Comparison of ENCODE assay signal across 9 cellular contexts in the genomic region with DNA sequence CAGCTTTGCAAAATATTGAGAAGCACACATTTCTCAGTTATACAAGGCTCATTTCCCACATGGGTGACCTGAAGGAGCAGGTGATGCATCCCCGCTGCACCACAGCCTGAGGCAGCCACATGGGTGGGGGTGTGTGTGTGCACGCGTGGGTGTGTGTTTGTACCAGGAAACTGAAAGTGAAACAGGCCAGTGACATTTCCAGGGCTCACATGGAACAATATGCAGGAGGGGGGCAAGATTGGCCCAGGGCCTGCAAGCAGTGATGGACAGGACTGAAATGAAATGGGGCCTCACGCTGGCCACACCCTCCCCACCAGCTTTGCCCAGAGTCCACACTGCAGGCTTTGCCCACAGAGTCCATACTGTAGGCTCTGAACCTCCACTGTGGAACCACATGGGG.
A peak's percentile ranks its signal among the peaks of the same experiment; 100 is the strongest.
DNase-seq lines count a peak whose midpoint lies in the region; ATAC-seq and TF ChIP-seq lines count a peak whose summit lies in the region.
"Had no signal": no experiment of that assay in that cellular context is flagged by ENCODE, and none has a peak within 500 bp of the region (broad histone marks: within the 10 kb centered on the region; RNA-seq: fewer than 3 reads in every experiment).

No MANE protein-coding gene starts in this region.

- peaks cover 7% of the 10 kb centered on the region for H3K36me3 Mint-ChIP-seq in Caco-2 (ENCODE audit: insufficient read depth, unreplicated experiment)

- H3K4me1 ChIP-seq in Caco-2: peaks cover 31% of the 10 kb centered on the region
- H3K4me1 ChIP-seq in effector memory CD4-positive, alpha-beta T cell (ENCODE audit: control insufficient read depth, insufficient read depth, low read length, poor library complexity, severe bottlenecking): peaks cover 19% of the 10 kb centered on the region
- H3K4me1 ChIP-seq in transverse colon: peaks cover 8 to 15% (median 13%) of the 10 kb centered on the region in 4 donors

- no peaks in the 10 kb centered on the region for H3K9me3 ChIP-seq in Caco-2
- H3K9me3 ChIP-seq in effector memory CD4-positive, alpha-beta T cell (ENCODE audit: control insufficient read depth, low read length): no peaks in the 10 kb centered on the region
- H3K9me3 ChIP-seq in transverse colon: no peaks in the 10 kb centered on the region
- no peaks in the 10 kb centered on the region for H3K9me3 ChIP-seq in WERI-Rb-1 (ENCODE audit: severe bottlenecking)

- no peaks in the 10 kb centered on the region for H3K9me3 Mint-ChIP-seq in Caco-2 (ENCODE audit: unreplicated experiment)

- H3K4me3 ChIP-seq in Caco-2 (ENCODE audit: low read depth, low read length) (no peak overlapping the region), transverse colon (no peak overlapping the region), WERI-Rb-1 (ENCODE audit: low read depth, low read length) (no peak overlapping the region)
- peak overlapping the region; percentile 42 for H3K4me3 ChIP-seq in effector memory CD4-positive, alpha-beta T cell (ENCODE audit: insufficient read depth, low read depth, low read length, poor library complexity, severe bottlenecking)

- 45% methylated on average over 4 of the region's 4 CpGs; no CpG with 5 or more reads in 1 of the 2 donors for WGBS in transverse colon (ENCODE audit: low coverage in 1 of 2), 2 donors

- TF ChIP-seq CTCF in Caco-2 (IDR thresholded peaks at IDR 0.05; ENCODE audit: insufficient read depth in 1 of 2, low read depth in 1 of 2, low read length in 1 of 2, severe bottlenecking in 1 of 2, unreplicated experiment in 1 of 2) (no peak), transverse colon (IDR thresholded peaks at IDR 0.05) (no peak), WERI-Rb-1 (IDR thresholded peaks at IDR 0.05; ENCODE audit: low read depth, low read length) (no peak)

- in situ Hi-C loops in transverse colon (cut with MboI; ENCODE audit: low pct_ligation_motif_present in 1 of 4, low pct_unique_long_range_greater_than_20kb in 1 of 4, low sequenced_read_pairs in 3 of 4): loop anchor here in 1 of 4 donors (25.0 kb wide), 1 partner anchor 140 kb away; no protein-coding TSS in a partner anchor

- H3K36me3 ChIP-seq in Caco-2 (ENCODE audit: control insufficient read depth, insufficient read depth, low read length) (no peaks in the 10 kb centered on the region), transverse colon (no peaks in the 10 kb centered on the region), WERI-Rb-1 (no peaks in the 10 kb centered on the region)
- H3K36me3 ChIP-seq in effector memory CD4-positive, alpha-beta T cell (ENCODE audit: control insufficient read depth, insufficient read depth, low read length): no peaks in the 10 kb centered on the region

- no peaks in the 10 kb centered on the region for H3K27me3 ChIP-seq in Caco-2 (replicated peaks; ENCODE audit: control insufficient read depth, insufficient read depth, low read length)
- no peaks in the 10 kb centered on the region for H3K27me3 ChIP-seq in effector memory CD4-positive, alpha-beta T cell (replicated peaks; ENCODE audit: control insufficient read depth, insufficient read depth, low read length, poor library complexity, severe bottlenecking)
- no peaks in the 10 kb centered on the region for H3K27me3 ChIP-seq in transverse colon
- peaks cover 29% of the 10 kb centered on the region for H3K27me3 ChIP-seq in WERI-Rb-1 (ENCODE audit: insufficient read depth, low read depth, severe bottlenecking)

- ATAC-seq in GM19395 (IDR thresholded peaks at IDR 0.05; ENCODE audit: unreplicated experiment): no peak

- no peak overlapping the region for H3K27ac Mint-ChIP-seq in Caco-2 (ENCODE audit: unreplicated experiment)

- TF ChIP-seq EP300 in transverse colon (IDR thresholded peaks at IDR 0.05; ENCODE audit: low read depth): no peak

- TF ChIP-seq POLR2A in transverse colon (IDR thresholded peaks at IDR 0.05): no peak

- H3K27ac ChIP-seq in effector memory CD4-positive, alpha-beta T cell (ENCODE audit: insufficient read depth, low read length, poor library complexity, severe bottlenecking): no peak overlapping the region
- H3K27ac ChIP-seq in transverse colon: no peak overlapping the region
- H3K27ac ChIP-seq in WERI-Rb-1: no peak overlapping the region

- peaks cover 51% of the 10 kb centered on the region for H3K4me1 Mint-ChIP-seq in Caco-2 (ENCODE audit: low read depth, unreplicated experiment)

- POLR2A ChIA-PET in Caco-2 (lab: Charles Lee): interaction anchor here (0.6 kb wide), 1 partner anchor 12 kb away, joined by 3 read pairs; no protein-coding TSS in a partner anchor

- intact Hi-C loops in Caco-2 (cut with micrococcal nuclease; ENCODE audit: unreplicated experiment): no loop called here
- intact Hi-C loops in transverse colon (cut with DNase I; ENCODE audit: low total_unique reads): no loop called here

- CTCF ChIA-PET in Caco-2 (lab: Charles Lee): interaction anchor here (0.6 kb wide), 1 partner anchor 17 kb away, joined by 5 read pairs; no protein-coding TSS in a partner anchor

- DNase-seq in Caco-2: peak; percentile 53 to 56
- peak; percentile 56 to 61 for DNase-seq in activated CD4-positive, alpha-beta T cell treated with anti-CD3 and anti-CD28 coated beads, Interleukin-2, amount 50 U/mL, for 48 hours
- DNase-seq in effector memory CD4-positive, alpha-beta T cell: peak; percentile 17 to 28 (median 23)
- DNase-seq in stimulated activated CD4-positive, alpha-beta T cell treated with anti-CD3 and anti-CD28 coated beads, Interleukin-4, amount 100 ng/mL, for 1 hour: peak; percentile 63
- DNase-seq in transverse colon: no peak
- no peak for DNase-seq in hippocampal formation (lab: John Stamatoyannopoulos, UW)
- DNase-seq in WERI-Rb-1: no peak
- DNase-seq: NCI-H774 had no signal

- no peak overlapping the region for H3K4me3 Mint-ChIP-seq in Caco-2 (ENCODE audit: unreplicated experiment)

- no peaks in the 10 kb centered on the region for H3K27me3 Mint-ChIP-seq in Caco-2 (ENCODE audit: insufficient read depth, unreplicated experiment)

- BruUV-seq in Caco-2 (replicated peaks; lab: Mats Ljungman, UMichigan): no TSS peak

Comparison
In these comparisons a context has a peak if more than half of its experiments do, and no peak if none do; other contexts are left out.
1. DNase-seq: peak in Caco-2 (2 of 2), activated CD4-positive, alpha-beta T cell treated with anti-CD3 and anti-CD28 coated beads, Interleukin-2, amount 50 U/mL, for 48 hours (2 of 2), effector memory CD4-positive, alpha-beta T cell (3 of 3) and stimulated activated CD4-positive, alpha-beta T cell treated with anti-CD3 and anti-CD28 coated beads, Interleukin-4, amount 100 ng/mL, for 1 hour (single experiment); none in transverse colon (single experiment), hippocampal formation (0 of 2) and WERI-Rb-1 (single experiment).